Comparison of ENCODE assay signal across 34 cellular contexts in genomic region chr22:20146777-20147176, GRCh38.
DNase-seq lines count a peak whose midpoint lies in the region; ATAC-seq and TF ChIP-seq lines count a peak whose summit lies in the region.
"Had no signal": no experiment of that assay in that cellular context is flagged by ENCODE, and none has a peak within 500 bp of the region (broad histone marks: within the 10 kb centered on the region; RNA-seq: fewer than 3 reads in every experiment).

No MANE protein-coding gene starts in this region.

- no peak overlapping the region for H3K4me3 Mint-ChIP-seq in memory B cell
- H3K4me3 Mint-ChIP-seq: activated naive CD4-positive, alpha-beta T cell treated with anti-CD3 and anti-CD28 coated beads for 36 hours; activated T-helper 1 cell treated with anti-CD3 and anti-CD28 coated beads, Interleukin-12 subunit alpha, Interleukin-12 subunit beta, Interleukin-2, Interleukin-4 antibody, amounts not matched to agents 30 ng/mL and 10 ng/mL and 1 ng/mL, durations not matched to agents 14 hours and 24 hours and 36 hours; HFFc6; naive thymus-derived CD8-positive, alpha-beta T cell had no signal

- H3K9me3 Mint-ChIP-seq in memory B cell, result no peaks in the 10 kb centered on the region
- H3K9me3 Mint-ChIP-seq: activated naive CD4-positive, alpha-beta T cell treated with anti-CD3 and anti-CD28 coated beads for 36 hours; activated T-helper 1 cell treated with anti-CD3 and anti-CD28 coated beads, Interleukin-12 subunit alpha, Interleukin-12 subunit beta, Interleukin-2, Interleukin-4 antibody, amounts not matched to agents 30 ng/mL and 10 ng/mL and 1 ng/mL, durations not matched to agents 14 hours and 24 hours and 36 hours; HFFc6; naive thymus-derived CD8-positive, alpha-beta T cell had no signal

- H3K36me3 ChIP-seq in HEK293 (ENCODE audit: control insufficient read depth in 2 of 2, insufficient read depth in 1 of 2, low read length in 2 of 2), result peaks cover 0 to 33% of the 10 kb centered on the region in 2 experiments; a peak in 1 of 3 replicates

- CTCF ChIA-PET in HEK293 (lab: Yijun Ruan, JAX), result interaction anchor here (1.4 kb wide), 1 partner anchor 10 kb away, joined by 5 read pairs; no protein-coding TSS in a partner anchor

- H3K4me1 Mint-ChIP-seq in memory B cell, result no peaks in the 10 kb centered on the region

- no peak overlapping the region for H3K4me3 ChIP-seq in HEK293 (ENCODE audit: low read depth, low read length)
- H3K4me3 ChIP-seq: dorsolateral prefrontal cortex, esophagus squamous epithelium, heart left ventricle, suprapubic skin had no signal

- DNase-seq in DMS 273 (lab: John Stamatoyannopoulos, UW; ENCODE audit: unreplicated experiment) (peak; percentile 52), DMS 273 treated with DMSO at 0.1 percent for 48 hours (lab: John Stamatoyannopoulos, UW) (no peak), memory B cell (ENCODE audit: low spot score in 2 of 2) (no peak), SW480 (ENCODE audit: low spot score) (no peak), DMS79 treated with DMSO at 0.1 percent for 48 hours (lab: John Stamatoyannopoulos, UW) (no peak)
- no peak for DNase-seq in stimulated activated naive CD8-positive, alpha-beta T cell treated with anti-CD3 and anti-CD28 coated beads, Interleukin-15, Interleukin-2, amounts not matched to agents 100 U/mL and 50 U/mL, for 24 hours
- DNase-seq: activated CD4-positive, alpha-beta T cell treated with anti-CD3 and anti-CD28 coated beads, Interleukin-2, amount 50 U/mL, for 48 hours; activated CD4-positive, CD25-positive, alpha-beta regulatory T cell treated with anti-CD3 and anti-CD28 coated beads, Interleukin-2, amount 50 U/mL, for 72 hours; activated CD8-positive, alpha-beta memory T cell treated with anti-CD3 and anti-CD28 coated beads, Interleukin-2, amount 50 U/mL, for 4 hours; activated naive CD4-positive, alpha-beta T cell treated with anti-CD3 and anti-CD28 coated beads for 36 hours; COR-L47; dorsolateral prefrontal cortex; esophagus squamous epithelium; foreskin keratinocyte; GDM1; heart left ventricle; HFFc6; kidney; midbrain; naive thymus-derived CD8-positive, alpha-beta T cell; NCI-H1417; NCI-H2029; NCI-H524 treated with DMSO at 0.1 percent for 48 hours; NK-92 treated with Interleukin-12 subunit alpha and Interleukin-12 subunit beta, amount 100 ng/mL, for 24 hours; Right ventricle myocardium superior; stimulated activated CD4-positive, alpha-beta T cell treated with anti-CD3 and anti-CD28 coated beads, Interleukin-15, amount 100 ng/mL, for 24 hours; stimulated activated CD4-positive, alpha-beta T cell treated with anti-CD3 and anti-CD28 coated beads, Interleukin-4, amount 100 ng/mL, for 4 hours had no signal

- H3K27ac Mint-ChIP-seq in memory B cell, result peak overlapping the region; percentile 58
- H3K27ac Mint-ChIP-seq: activated naive CD4-positive, alpha-beta T cell treated with anti-CD3 and anti-CD28 coated beads for 36 hours; activated T-helper 1 cell treated with anti-CD3 and anti-CD28 coated beads, Interleukin-12 subunit alpha, Interleukin-12 subunit beta, Interleukin-2, Interleukin-4 antibody, amounts not matched to agents 30 ng/mL and 10 ng/mL and 1 ng/mL, durations not matched to agents 14 hours and 24 hours and 36 hours; HFFc6 had no signal

- peaks cover 3% of the 10 kb centered on the region for H3K36me3 Mint-ChIP-seq in memory B cell

- no peaks in the 10 kb centered on the region for H3K4me1 ChIP-seq in HEK293 (ENCODE audit: control insufficient read depth, insufficient read depth, low read length)
- H3K4me1 ChIP-seq: foreskin keratinocyte, heart left ventricle, suprapubic skin had no signal

- no peak overlapping the region for H3K27ac ChIP-seq in HEK293 (ENCODE audit: extremely low read depth, low read depth, low read length)
- H3K27ac ChIP-seq: 22Rv1, C4-2B, esophagus squamous epithelium, foreskin keratinocyte, heart left ventricle, KMS-11, suprapubic skin had no signal

- H3K27me3 Mint-ChIP-seq in memory B cell, result no peaks in the 10 kb centered on the region
- H3K27me3 Mint-ChIP-seq: naive thymus-derived CD8-positive, alpha-beta T cell had no signal

- H3K9me3 ChIP-seq in HEK293 (ENCODE audit: control insufficient read depth, insufficient read depth, low read depth, low read length), result no peaks in the 10 kb centered on the region
- H3K9me3 ChIP-seq: esophagus squamous epithelium, heart left ventricle, suprapubic skin had no signal

- POLR2A ChIA-PET in HEK293 (lab: Yijun Ruan, JAX), result no interaction called here

- peak; percentile 22 for ATAC-seq in memory B cell (ENCODE audit: low read depth)
- peak; percentile 15 for ATAC-seq in stimulated activated naive CD8-positive, alpha-beta T cell treated with anti-CD3 and anti-CD28 coated beads, Interleukin-15, Interleukin-2, amounts not matched to agents 100 U/mL and 50 U/mL, for 24 hours
- no peak for ATAC-seq in GM21619 (IDR thresholded peaks at IDR 0.05; ENCODE audit: unreplicated experiment)
- ATAC-seq: foreskin keratinocyte; heart left ventricle; naive thymus-derived CD8-positive, alpha-beta T cell had no signal

- TF ChIP-seq CTCF in HEK293 (tag by site-specific recombination; IDR thresholded peaks at IDR 0.05), result no peak

TF ChIP-seq in HEK293, 187 proteins besides CTCF, POLR2A, EP300 and RAD21:
- TF ChIP-seq SCRT2 (tag by site-specific recombination; IDR thresholded peaks at IDR 0.05) (0 out of 2 replicates have a peak, but pooled peaks have one; percentile 41), ZFHX2 (tag by site-specific recombination; conservative IDR thresholded peaks at IDR 0.05) (peak; percentile 83), ZNF362 (tag by site-specific recombination; IDR thresholded peaks at IDR 0.05) (no peak), EGR2 (tag by site-specific recombination; IDR thresholded peaks at IDR 0.05; ENCODE audit: low read depth) (peak; percentile 51)
TF ChIP-seq in HEK293: peak in this region for 3.
